ENCODE assay signal across 1 cellular context in the genomic region with DNA sequence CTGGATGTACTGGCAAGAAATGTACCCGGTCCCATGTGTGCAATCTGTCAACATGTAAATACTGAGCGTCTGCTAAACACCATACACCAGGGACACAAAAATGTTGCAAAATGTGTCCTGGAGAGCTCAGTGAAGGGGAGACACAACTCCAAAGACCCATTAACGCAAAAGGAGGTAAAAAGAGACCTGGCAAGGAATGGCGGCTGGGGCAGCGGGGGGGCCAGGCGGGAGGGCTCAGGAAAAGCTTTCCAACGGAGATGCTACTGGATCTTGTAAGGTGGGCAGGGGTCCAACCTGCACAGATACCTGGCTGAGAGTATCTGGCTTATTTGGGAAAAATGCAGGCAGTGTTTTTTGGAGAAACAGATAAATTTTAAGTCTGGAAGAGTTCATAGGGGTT.
TF ChIP-seq lines count a peak whose summit lies in the region.

No MANE protein-coding gene starts in this region.

TF ChIP-seq in WTC11, 78 proteins besides CTCF, POLR2A, EP300 and RAD21 (continued from another document):
- TF ChIP-seq, protein P1, sequence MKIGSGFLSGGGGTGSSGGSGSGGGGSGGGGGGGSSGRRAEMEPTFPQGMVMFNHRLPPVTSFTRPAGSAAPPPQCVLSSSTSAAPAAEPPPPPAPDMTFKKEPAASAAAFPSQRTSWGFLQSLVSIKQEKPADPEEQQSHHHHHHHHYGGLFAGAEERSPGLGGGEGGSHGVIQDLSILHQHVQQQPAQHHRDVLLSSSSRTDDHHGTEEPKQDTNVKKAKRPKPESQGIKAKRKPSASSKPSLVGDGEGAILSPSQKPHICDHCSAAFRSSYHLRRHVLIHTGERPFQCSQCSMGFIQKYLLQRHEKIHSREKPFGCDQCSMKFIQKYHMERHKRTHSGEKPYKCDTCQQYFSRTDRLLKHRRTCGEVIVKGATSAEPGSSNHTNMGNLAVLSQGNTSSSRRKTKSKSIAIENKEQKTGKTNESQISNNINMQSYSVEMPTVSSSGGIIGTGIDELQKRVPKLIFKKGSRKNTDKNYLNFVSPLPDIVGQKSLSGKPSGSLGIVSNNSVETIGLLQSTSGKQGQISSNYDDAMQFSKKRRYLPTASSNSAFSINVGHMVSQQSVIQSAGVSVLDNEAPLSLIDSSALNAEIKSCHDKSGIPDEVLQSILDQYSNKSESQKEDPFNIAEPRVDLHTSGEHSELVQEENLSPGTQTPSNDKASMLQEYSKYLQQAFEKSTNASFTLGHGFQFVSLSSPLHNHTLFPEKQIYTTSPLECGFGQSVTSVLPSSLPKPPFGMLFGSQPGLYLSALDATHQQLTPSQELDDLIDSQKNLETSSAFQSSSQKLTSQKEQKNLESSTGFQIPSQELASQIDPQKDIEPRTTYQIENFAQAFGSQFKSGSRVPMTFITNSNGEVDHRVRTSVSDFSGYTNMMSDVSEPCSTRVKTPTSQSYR (CRISPR knock-in tag; IDR thresholded peaks at IDR 0.05), result no peak
TF ChIP-seq in WTC11: peak in this region for 0.
